28 cellular contexts compared by ENCODE assay signal in the genomic region with DNA sequence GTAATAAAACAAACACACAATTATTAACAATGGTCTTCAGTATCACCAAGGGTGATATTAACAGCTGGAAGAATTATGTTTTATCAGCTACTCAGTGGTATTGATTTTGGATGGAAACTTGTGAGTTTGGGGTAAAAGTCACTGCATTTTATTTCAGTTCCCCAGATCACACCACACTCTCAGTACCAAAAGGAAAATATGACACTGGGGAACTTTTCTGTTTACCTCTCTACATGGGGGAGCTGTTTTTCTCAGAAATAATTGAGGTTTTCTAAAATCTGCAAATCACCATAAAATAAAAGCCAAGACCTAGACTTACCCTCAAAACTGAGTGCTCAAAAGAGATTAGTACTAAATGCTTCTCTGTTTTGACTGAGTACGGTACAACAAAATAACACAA.
"Had no signal": no experiment of that assay in that cellular context is flagged by ENCODE, and none has a peak within 500 bp of the region (broad histone marks: within the 10 kb centered on the region; RNA-seq: fewer than 3 reads in every experiment).

No MANE protein-coding gene starts in this region.

- H3K27me3 Mint-ChIP-seq: activated CD4-positive, alpha-beta memory T cell treated with anti-CD3 and anti-CD28 coated beads, Interleukin-2, amount 10 ng/mL, durations not matched to agents 7 days and 5 days; activated CD4-positive, alpha-beta T cell treated with anti-CD3 and anti-CD28 coated beads, Interleukin-2, amount 10 ng/mL, durations not matched to agents 7 days and 5 days; activated naive CD4-positive, alpha-beta T cell treated with anti-CD3 and anti-CD28 coated beads, Interleukin-2, amount 10 ng/mL, durations not matched to agents 7 days and 5 days; activated naive CD8-positive, alpha-beta T cell treated with anti-CD3 and anti-CD28 coated beads, Interleukin-2, amount 10 ng/mL, durations not matched to agents 7 days and 5 days; activated T-cell treated with anti-CD3 and anti-CD28 coated beads, Interleukin-2, amount 50 U/mL, for 24 hours; brain had no signal

- ATAC-seq: activated naive CD4-positive, alpha-beta T cell treated with anti-CD3 and anti-CD28 coated beads, Interleukin-2, amount 50 U/mL, for 72 hours; activated T-cell treated with anti-CD3 and anti-CD28 coated beads, Interleukin-2, amount 50 U/mL, for 72 hours; esophagus mucosa had no signal

- DNase-seq: activated CD4-positive, alpha-beta memory T cell treated with anti-CD3 and anti-CD28 coated beads, Interleukin-2, amount 10 ng/mL, durations not matched to agents 7 days and 5 days; activated CD4-positive, alpha-beta T cell treated with anti-CD3 and anti-CD28 coated beads for 1 hour; activated CD4-positive, alpha-beta T cell treated with anti-CD3 and anti-CD28 coated beads for 4 hours; activated CD4-positive, alpha-beta T cell treated with anti-CD3 and anti-CD28 coated beads, Interleukin-2, amount 10 ng/mL, durations not matched to agents 7 days and 5 days; activated CD4-positive, alpha-beta T cell treated with anti-CD3 and anti-CD28 coated beads, Interleukin-2, amount 50 U/mL, for 4 hours; activated CD8-positive, alpha-beta memory T cell treated with anti-CD3 and anti-CD28 coated beads, Interleukin-2, amount 50 U/mL, for 48 hours; activated gamma-delta T cell; activated naive CD4-positive, alpha-beta T cell; activated naive CD4-positive, alpha-beta T cell treated with anti-CD3 and anti-CD28 coated beads, Interleukin-2, amount 10 ng/mL, durations not matched to agents 7 days and 5 days; activated naive CD8-positive, alpha-beta T cell treated with anti-CD3 and anti-CD28 coated beads, Interleukin-2, amount 10 ng/mL, durations not matched to agents 7 days and 5 days; activated T-cell treated with anti-CD3 and anti-CD28 coated beads for 4 hours; activated T-cell treated with anti-CD3 and anti-CD28 coated beads, Interleukin-2, amount 50 U/mL, for 24 hours; activated T-cell treated with anti-CD3 and anti-CD28 coated beads, Interleukin-2, amount 50 U/mL, for 72 hours; central memory CD4-positive, alpha-beta T cell; cerebellar nuclear complex; colonic mucosa; dorsolateral prefrontal cortex; effector memory CD4-positive, alpha-beta T cell; endodermal cell; foreskin fibroblast; head of caudate nucleus; T-helper 2 cell had no signal

- H3K9me3 Mint-ChIP-seq: activated CD4-positive, alpha-beta memory T cell treated with anti-CD3 and anti-CD28 coated beads, Interleukin-2, amount 10 ng/mL, durations not matched to agents 7 days and 5 days; activated CD4-positive, alpha-beta T cell treated with anti-CD3 and anti-CD28 coated beads, Interleukin-2, amount 10 ng/mL, durations not matched to agents 7 days and 5 days; brain had no signal

- H3K4me3 ChIP-seq: ascending aorta, breast epithelium, cardiac muscle cell, colonic mucosa, dorsolateral prefrontal cortex had no signal

- H3K36me3 Mint-ChIP-seq: activated naive CD4-positive, alpha-beta T cell treated with anti-CD3 and anti-CD28 coated beads, Interleukin-2, amount 10 ng/mL, durations not matched to agents 7 days and 5 days; activated naive CD4-positive, alpha-beta T cell treated with anti-CD3 and anti-CD28 coated beads, Interleukin-2, amount 50 U/mL, for 72 hours; activated naive CD8-positive, alpha-beta T cell treated with anti-CD3 and anti-CD28 coated beads, Interleukin-2, amount 10 ng/mL, durations not matched to agents 7 days and 5 days; brain had no signal

- H3K27ac ChIP-seq: ascending aorta, breast epithelium, cardiac muscle cell, colonic mucosa, dorsolateral prefrontal cortex had no signal

- H3K4me3 Mint-ChIP-seq: activated CD4-positive, alpha-beta memory T cell treated with anti-CD3 and anti-CD28 coated beads, Interleukin-2, amount 10 ng/mL, durations not matched to agents 7 days and 5 days; activated CD4-positive, alpha-beta T cell treated with anti-CD3 and anti-CD28 coated beads, Interleukin-2, amount 10 ng/mL, durations not matched to agents 7 days and 5 days; activated naive CD4-positive, alpha-beta T cell treated with anti-CD3 and anti-CD28 coated beads, Interleukin-2, amount 10 ng/mL, durations not matched to agents 7 days and 5 days; activated naive CD8-positive, alpha-beta T cell treated with anti-CD3 and anti-CD28 coated beads, Interleukin-2, amount 10 ng/mL, durations not matched to agents 7 days and 5 days; activated T-cell treated with anti-CD3 and anti-CD28 coated beads, Interleukin-2, amount 50 U/mL, for 24 hours; activated T-cell treated with anti-CD3 and anti-CD28 coated beads, Interleukin-2, amount 50 U/mL, for 72 hours; brain; endodermal cell had no signal

- H3K27ac Mint-ChIP-seq: activated CD4-positive, alpha-beta memory T cell treated with anti-CD3 and anti-CD28 coated beads, Interleukin-2, amount 10 ng/mL, durations not matched to agents 7 days and 5 days; activated CD4-positive, alpha-beta T cell treated with anti-CD3 and anti-CD28 coated beads, Interleukin-2, amount 10 ng/mL, durations not matched to agents 7 days and 5 days; activated naive CD4-positive, alpha-beta T cell treated with anti-CD3 and anti-CD28 coated beads, Interleukin-2, amount 10 ng/mL, durations not matched to agents 7 days and 5 days; activated naive CD4-positive, alpha-beta T cell treated with anti-CD3 and anti-CD28 coated beads, Interleukin-2, amount 50 U/mL, for 72 hours; activated naive CD8-positive, alpha-beta T cell treated with anti-CD3 and anti-CD28 coated beads, Interleukin-2, amount 10 ng/mL, durations not matched to agents 7 days and 5 days; activated T-cell treated with anti-CD3 and anti-CD28 coated beads, Interleukin-2, amount 50 U/mL, for 24 hours; activated T-cell treated with anti-CD3 and anti-CD28 coated beads, Interleukin-2, amount 50 U/mL, for 72 hours; brain; endodermal cell had no signal

- H3K4me1 Mint-ChIP-seq: activated CD4-positive, alpha-beta memory T cell treated with anti-CD3 and anti-CD28 coated beads, Interleukin-2, amount 10 ng/mL, durations not matched to agents 7 days and 5 days; activated CD4-positive, alpha-beta T cell treated with anti-CD3 and anti-CD28 coated beads, Interleukin-2, amount 10 ng/mL, durations not matched to agents 7 days and 5 days; activated naive CD4-positive, alpha-beta T cell treated with anti-CD3 and anti-CD28 coated beads, Interleukin-2, amount 10 ng/mL, durations not matched to agents 7 days and 5 days; activated naive CD8-positive, alpha-beta T cell treated with anti-CD3 and anti-CD28 coated beads, Interleukin-2, amount 10 ng/mL, durations not matched to agents 7 days and 5 days had no signal

- H3K36me3 ChIP-seq: ascending aorta, breast epithelium, cardiac muscle cell, colonic mucosa had no signal

- H3K27me3 ChIP-seq: ascending aorta, breast epithelium, cardiac muscle cell, colonic mucosa, dorsolateral prefrontal cortex had no signal

- H3K4me1 ChIP-seq: ascending aorta, breast epithelium, colonic mucosa had no signal

- H3K9me3 ChIP-seq: ascending aorta, breast epithelium, colonic mucosa had no signal
